Comparison of ENCODE assay signal across 1 cellular context in genomic region chr12:113242560-113242959, GRCh38.
TF ChIP-seq lines count a peak whose summit lies in the region.

No MANE protein-coding gene starts in this region.

TF ChIP-seq in GM23338, 12 proteins besides CTCF, POLR2A, EP300 and RAD21 (continued from another document):
- TF ChIP-seq ZNF462 (CRISPR knock-in tag; IDR thresholded peaks at IDR 0.05) (no peak), EZH2 (IDR thresholded peaks at IDR 0.05; ENCODE audit: low read depth, unreplicated experiment) (no peak), STAT1 (IDR thresholded peaks at IDR 0.05; ENCODE audit: unreplicated experiment) (no peak), POLR2AphosphoS5 (IDR thresholded peaks at IDR 0.05; ENCODE audit: low read depth) (no peak), JUNB (IDR thresholded peaks at IDR 0.05; ENCODE audit: unreplicated experiment) (no peak), ETS1 (IDR thresholded peaks at IDR 0.05) (no peak), ZNF331 (CRISPR knock-in tag; IDR thresholded peaks at IDR 0.05; ENCODE audit: low read depth) (no peak), CREB1 (CRISPR knock-in tag; IDR thresholded peaks at IDR 0.05; ENCODE audit: low read depth) (no peak), NANOG (IDR thresholded peaks at IDR 0.05; ENCODE audit: borderline replicate concordance) (no peak), ZNF114 (CRISPR knock-in tag; IDR thresholded peaks at IDR 0.05) (no peak)
